ENCODE assay signal across 14 cellular contexts in genomic region chr2:128374711-128375413, GRCh38. TPM values are rescaled to one million over a fixed set of nuclear protein-coding genes. Genes with fewer than 3 reads are reported as not detected.
DNase-seq lines count a peak whose midpoint lies in the region; ATAC-seq and TF ChIP-seq lines count a peak whose summit lies in the region.
"Had no signal": no experiment of that assay in that cellular context is flagged by ENCODE, and none has a peak within 500 bp of the region (broad histone marks: within the 10 kb centered on the region; RNA-seq: fewer than 3 reads in every experiment).

No MANE protein-coding gene starts in this region.

- TF ChIP-seq EP300 in gastroesophageal sphincter (IDR thresholded peaks at IDR 0.05) = no peak
- TF ChIP-seq EP300 in sigmoid colon (IDR thresholded peaks at IDR 0.05) = no peak

- no peak for DNase-seq in Caco-2
- DNase-seq in NCI-H69 (lab: John Stamatoyannopoulos, UW) = peak; percentile 40
- DNase-seq in sigmoid colon = no peak
- no peak for DNase-seq in Calu3
- DNase-seq in T-helper 1 cell = no peak
- no peak for DNase-seq in cerebellar cortex (ENCODE audit: low spot score)
- no peak for DNase-seq in DMS153 (lab: John Stamatoyannopoulos, UW)
- DNase-seq: activated CD8-positive, alpha-beta T cell treated with anti-CD3 and anti-CD28 coated beads, Interleukin-2, amount 10 ng/mL, durations not matched to agents 7 days and 5 days; colonic mucosa; KG1; OCI-M1; small intestine had no signal

- H3K4me3 ChIP-seq in Caco-2 (ENCODE audit: low read depth, low read length) (no peak overlapping the region), gastroesophageal sphincter (no peak overlapping the region), sigmoid colon (no peak overlapping the region)
- H3K4me3 ChIP-seq: colonic mucosa had no signal

- H3K4me3 Mint-ChIP-seq in Caco-2 (ENCODE audit: unreplicated experiment) (no peak overlapping the region), Calu3 (ENCODE audit: low read depth, unreplicated experiment) (no peak overlapping the region)
- H3K4me3 Mint-ChIP-seq: activated CD8-positive, alpha-beta T cell treated with anti-CD3 and anti-CD28 coated beads, Interleukin-2, amount 10 ng/mL, durations not matched to agents 7 days and 5 days; activated naive CD4-positive, alpha-beta T cell treated with anti-CD3 and anti-CD28 coated beads, Interleukin-2, amount 50 U/mL, for 24 hours had no signal

- no peaks in the 10 kb centered on the region for H3K9me3 Mint-ChIP-seq in Caco-2 (ENCODE audit: unreplicated experiment)
- no peaks in the 10 kb centered on the region for H3K9me3 Mint-ChIP-seq in Calu3 (ENCODE audit: low read depth, unreplicated experiment)
- H3K9me3 Mint-ChIP-seq: activated naive CD4-positive, alpha-beta T cell treated with anti-CD3 and anti-CD28 coated beads, Interleukin-2, amount 50 U/mL, for 24 hours had no signal

- 23 to 36% methylated on average over 1 to 4 of the region's 19 CpGs for WGBS in gastroesophageal sphincter (ENCODE audit: low coverage in 1 of 2), 2 donors
- WGBS in sigmoid colon, 2 donors = 59 to 72% methylated on average over 19 of the region's 19 CpGs

- CTCF ChIA-PET in Caco-2 (lab: Charles Lee) = no interaction called here
- CTCF ChIA-PET in Calu3 (lab: Charles Lee) = no interaction called here

- BruUV-seq in Caco-2 (replicated peaks; lab: Mats Ljungman, UMichigan) (TSS peak; percentile 65), Calu3 (replicated peaks; lab: Mats Ljungman, UMichigan) (no TSS peak)

- POLR2A ChIA-PET in Caco-2 (lab: Charles Lee) = no interaction called here

- TF ChIP-seq POLR2A in gastroesophageal sphincter (IDR thresholded peaks at IDR 0.05) (no peak), sigmoid colon (IDR thresholded peaks at IDR 0.05) (no peak)

- H3K4me1 ChIP-seq in Caco-2 (peaks cover 41% of the 10 kb centered on the region), gastroesophageal sphincter (peaks cover 0 to 67% (median 20%) of the 10 kb centered on the region in 3 donors), sigmoid colon (peaks cover 0 to 78% (median 74%) of the 10 kb centered on the region in 4 donors)
- H3K4me1 ChIP-seq: colonic mucosa had no signal

- H3K4me1 Mint-ChIP-seq in Caco-2 (ENCODE audit: low read depth, unreplicated experiment) (peaks cover 46% of the 10 kb centered on the region), Calu3 (ENCODE audit: low read depth, unreplicated experiment) (no peaks in the 10 kb centered on the region)
- H3K4me1 Mint-ChIP-seq: activated naive CD4-positive, alpha-beta T cell treated with anti-CD3 and anti-CD28 coated beads, Interleukin-2, amount 50 U/mL, for 24 hours had no signal

- no peaks in the 10 kb centered on the region for H3K9me3 ChIP-seq in Caco-2
- H3K9me3 ChIP-seq in gastroesophageal sphincter = no peaks in the 10 kb centered on the region
- no peaks in the 10 kb centered on the region for H3K9me3 ChIP-seq in sigmoid colon
- H3K9me3 ChIP-seq: colonic mucosa had no signal

- no peaks in the 10 kb centered on the region for H3K27me3 Mint-ChIP-seq in Caco-2 (ENCODE audit: insufficient read depth, unreplicated experiment)
- peaks cover 8% of the 10 kb centered on the region for H3K27me3 Mint-ChIP-seq in Calu3 (ENCODE audit: unreplicated experiment)
- H3K27me3 Mint-ChIP-seq: activated naive CD4-positive, alpha-beta T cell treated with anti-CD3 and anti-CD28 coated beads, Interleukin-2, amount 50 U/mL, for 24 hours had no signal

- TF ChIP-seq CTCF in Caco-2 (IDR thresholded peaks at IDR 0.05; ENCODE audit: insufficient read depth in 1 of 2, low read depth in 1 of 2, low read length in 1 of 2, severe bottlenecking in 1 of 2, unreplicated experiment in 1 of 2) = no peak
- no peak for TF ChIP-seq CTCF in gastroesophageal sphincter (IDR thresholded peaks at IDR 0.05)
- TF ChIP-seq CTCF in sigmoid colon (IDR thresholded peaks at IDR 0.05) = no peak
- no peak for TF ChIP-seq CTCF in Calu3 (IDR thresholded peaks at IDR 0.05; ENCODE audit: unreplicated experiment)

- H3K27ac ChIP-seq in gastroesophageal sphincter = peak overlapping the region in 3 of 4 donors; percentile 79 to 84 (median 80)
- H3K27ac ChIP-seq in sigmoid colon = peak overlapping the region; percentile 73 to 81 (median 77)
- H3K27ac ChIP-seq: colonic mucosa had no signal

- intact Hi-C loops in Caco-2 (cut with micrococcal nuclease; ENCODE audit: unreplicated experiment) (loop anchor here (1.0 to 5.0 kb wide), 2 partner anchors 12 to 53 kb away; no protein-coding TSS in a partner anchor), sigmoid colon (cut with DNase I) (loop anchor here (2.0 kb wide), 1 partner anchor 52 kb away; no protein-coding TSS in a partner anchor), Calu3 (cut with micrococcal nuclease; ENCODE audit: unreplicated experiment) (no loop called here)

- no peak for ATAC-seq in gastroesophageal sphincter
- ATAC-seq: activated CD8-positive, alpha-beta T cell treated with anti-CD3 and anti-CD28 coated beads, Interleukin-2, amount 10 ng/mL, durations not matched to agents 7 days and 5 days had no signal

- peak overlapping the region; percentile 92 for H3K27ac Mint-ChIP-seq in Caco-2 (ENCODE audit: unreplicated experiment)
- no peak overlapping the region for H3K27ac Mint-ChIP-seq in Calu3 (ENCODE audit: unreplicated experiment)
- H3K27ac Mint-ChIP-seq: activated CD8-positive, alpha-beta T cell treated with anti-CD3 and anti-CD28 coated beads, Interleukin-2, amount 10 ng/mL, durations not matched to agents 7 days and 5 days; activated naive CD4-positive, alpha-beta T cell treated with anti-CD3 and anti-CD28 coated beads, Interleukin-2, amount 50 U/mL, for 24 hours had no signal

- no peaks in the 10 kb centered on the region for H3K36me3 Mint-ChIP-seq in Caco-2 (ENCODE audit: insufficient read depth, unreplicated experiment)
- H3K36me3 Mint-ChIP-seq in Calu3 (ENCODE audit: insufficient read depth, unreplicated experiment) = no peaks in the 10 kb centered on the region
- H3K36me3 Mint-ChIP-seq: activated naive CD4-positive, alpha-beta T cell treated with anti-CD3 and anti-CD28 coated beads, Interleukin-2, amount 50 U/mL, for 24 hours had no signal

- H3K27me3 ChIP-seq in Caco-2 (replicated peaks; ENCODE audit: control insufficient read depth, insufficient read depth, low read length) = no peaks in the 10 kb centered on the region
- no peaks in the 10 kb centered on the region for H3K27me3 ChIP-seq in gastroesophageal sphincter
- no peaks in the 10 kb centered on the region for H3K27me3 ChIP-seq in sigmoid colon
- H3K27me3 ChIP-seq: colonic mucosa had no signal

- no peaks in the 10 kb centered on the region; the same call in 1 of the 2 replicates for H3K36me3 ChIP-seq in Caco-2 (ENCODE audit: control insufficient read depth, insufficient read depth, low read length)
- H3K36me3 ChIP-seq in gastroesophageal sphincter = no peaks in the 10 kb centered on the region
- no peaks in the 10 kb centered on the region for H3K36me3 ChIP-seq in sigmoid colon
- H3K36me3 ChIP-seq: colonic mucosa had no signal

RNA-seq across cellular contexts. Expression of gene HS6ST1, which starts 56.2 kb away (rescaled TPM):
- 17.5 and 20.3 TPM in 2 replicates for total RNA-seq in Caco-2 (2022)
- total RNA-seq in gastroesophageal sphincter = 10 to 100 TPM; 20.5 to 43.6 (median 32.1) TPM
- total RNA-seq in sigmoid colon = 10 to 100 TPM; 13.2 to 27.4 (median 17.1) TPM
- polyA plus RNA-seq in sigmoid colon = 10 to 100 TPM; 12.0 to 25.1 (median 12.7) TPM
- total RNA-seq in Calu3 (2022) = 27.6 and 34.6 TPM in 2 replicates
